Comparison of ENCODE assay signal across 10 cellular contexts in genomic region chr16:56851671-56852400, GRCh38. TPM values are rescaled to one million over a fixed set of nuclear protein-coding genes. Genes with fewer than 3 reads are reported as not detected.
DNase-seq lines count a peak whose midpoint lies in the region; ATAC-seq and TF ChIP-seq lines count a peak whose summit lies in the region.
"Had no signal": no experiment of that assay in that cellular context is flagged by ENCODE, and none has a peak within 500 bp of the region (broad histone marks: within the 10 kb centered on the region; RNA-seq: fewer than 3 reads in every experiment).

No MANE protein-coding gene starts in this region.

- TF ChIP-seq EP300 in Ishikawa (IDR thresholded peaks at IDR 0.05; ENCODE audit: borderline replicate concordance), result no peak

- DNase-seq in astrocyte of the cerebellum (ENCODE audit: low read depth) (no peak), NCI-H187 (lab: John Stamatoyannopoulos, UW) (no peak), prostate gland (ENCODE audit: low spot score) (no peak)
- no peak for DNase-seq in activated naive CD8-positive, alpha-beta T cell treated with anti-CD3 and anti-CD28 coated beads for 36 hours
- no peak for DNase-seq in stimulated activated naive CD8-positive, alpha-beta T cell treated with anti-CD3 and anti-CD28 coated beads, Interleukin-15, Interleukin-2, amounts not matched to agents 100 U/mL and 50 U/mL, for 24 hours
- DNase-seq: NCI-H1048 had no signal

- no peaks in the 10 kb centered on the region for H3K27me3 Mint-ChIP-seq in activated naive CD8-positive, alpha-beta T cell treated with anti-CD3 and anti-CD28 coated beads for 36 hours

- H3K9me3 Mint-ChIP-seq in activated naive CD8-positive, alpha-beta T cell treated with anti-CD3 and anti-CD28 coated beads for 36 hours, result peaks cover 9% of the 10 kb centered on the region

- no peak overlapping the region for H3K27ac Mint-ChIP-seq in activated naive CD8-positive, alpha-beta T cell treated with anti-CD3 and anti-CD28 coated beads for 36 hours

- H3K4me3 Mint-ChIP-seq in activated naive CD8-positive, alpha-beta T cell treated with anti-CD3 and anti-CD28 coated beads for 36 hours, result no peak overlapping the region

- H3K4me3 ChIP-seq in BLaER1 treated with 17β-estradiol and CSF1 and Interleukin-3, amounts not matched to agents 10 nM and 100 nM, result no peak overlapping the region
- no peak overlapping the region for H3K4me3 ChIP-seq in astrocyte of the cerebellum (ENCODE audit: low read depth, low read length)
- H3K4me3 ChIP-seq in liver (ENCODE audit: low read depth in 1 of 3, low read length in 3 of 3), result no peak overlapping the region
- H3K4me3 ChIP-seq in prostate gland, result no peak overlapping the region

- H3K36me3 ChIP-seq in BLaER1 treated with 17β-estradiol and CSF1 and Interleukin-3, amounts not matched to agents 10 nM and 100 nM, result peaks cover 0 to 8% (median 0%) of the 10 kb centered on the region in 11 experiments; a peak in 4 of 22 replicates
- H3K36me3 ChIP-seq in liver (ENCODE audit: control insufficient read depth in 4 of 4, insufficient read depth in 3 of 4, low read depth in 1 of 4, low read length in 3 of 4) (no peaks in the 10 kb centered on the region), prostate gland (no peaks in the 10 kb centered on the region)

- H3K4me1 Mint-ChIP-seq in activated naive CD8-positive, alpha-beta T cell treated with anti-CD3 and anti-CD28 coated beads for 36 hours, result peaks cover 22% of the 10 kb centered on the region

- H3K36me3 Mint-ChIP-seq in activated naive CD8-positive, alpha-beta T cell treated with anti-CD3 and anti-CD28 coated beads for 36 hours, result peaks cover 14% of the 10 kb centered on the region

- 74% methylated on average over 8 of the region's 8 CpGs for WGBS in liver
- 65% methylated on average over 8 of the region's 8 CpGs for WGBS in prostate gland

- no peak for TF ChIP-seq POLR2A in prostate gland (IDR thresholded peaks at IDR 0.05)

- TF ChIP-seq CTCF in astrocyte of the cerebellum (IDR thresholded peaks at IDR 0.05; ENCODE audit: low read depth, low read length, missing control alignments) (peak; percentile 80), liver (IDR thresholded peaks at IDR 0.05; ENCODE audit: low read depth, low read length, missing input control) (peak; percentile 23), prostate gland (IDR thresholded peaks at IDR 0.05) (peak in 1 of 4 experiments; percentile 4)

- H3K9ac ChIP-seq in BLaER1 treated with 17β-estradiol and CSF1 and Interleukin-3, amounts not matched to agents 10 nM and 100 nM, result no peak overlapping the region; a peak in 1 of 22 replicates
- H3K9ac ChIP-seq in liver (ENCODE audit: low read depth in 1 of 2, low read length in 2 of 2), result no peak overlapping the region

- peak overlapping the region in 4 of 11 experiments; percentile 1 to 44 (median 34); a peak in 6 of 22 replicates for H3K27ac ChIP-seq in BLaER1 treated with 17β-estradiol and CSF1 and Interleukin-3, amounts not matched to agents 10 nM and 100 nM
- H3K27ac ChIP-seq in liver (ENCODE audit: low read depth in 1 of 2, low read length in 2 of 2) (no peak overlapping the region), prostate gland (no peak overlapping the region)

- H3K9me3 ChIP-seq in BLaER1 treated with 17β-estradiol and CSF1 and Interleukin-3, amounts not matched to agents 10 nM and 100 nM (replicated peaks in 1 of 11), result peaks cover 6 to 14% (median 12%) of the 10 kb centered on the region in 11 experiments; a peak in 20 of 22 replicates
- no peaks in the 10 kb centered on the region for H3K9me3 ChIP-seq in liver (ENCODE audit: control insufficient read depth in 4 of 4, low read length in 3 of 4)
- H3K9me3 ChIP-seq in prostate gland, result no peaks in the 10 kb centered on the region

- no peaks in the 10 kb centered on the region for H4K20me1 ChIP-seq in BLaER1 treated with 17β-estradiol and CSF1 and Interleukin-3, amounts not matched to agents 10 nM and 100 nM

- H3K4me2 ChIP-seq in BLaER1 treated with 17β-estradiol and CSF1 and Interleukin-3, amounts not matched to agents 10 nM and 100 nM, result peak overlapping the region in 10 of 11 experiments; percentile 20 to 75 (median 60); a peak in 19 of 22 replicates

- ATAC-seq in stimulated activated naive CD8-positive, alpha-beta T cell treated with anti-CD3 and anti-CD28 coated beads, Interleukin-15, Interleukin-2, amounts not matched to agents 100 U/mL and 50 U/mL, for 24 hours, result no peak
- ATAC-seq: sciatic nerve had no signal

- H3K4me1 ChIP-seq in BLaER1 treated with 17β-estradiol and CSF1 and Interleukin-3, amounts not matched to agents 10 nM and 100 nM, result peaks cover 52 to 83% (median 74%) of the 10 kb centered on the region in 10 experiments
- H3K4me1 ChIP-seq in liver (ENCODE audit: control insufficient read depth in 4 of 4, insufficient read depth in 4 of 4, low read length in 3 of 4) (peaks cover 3 to 14% (median 5%) of the 10 kb centered on the region in 4 donors), prostate gland (replicated peaks) (no peaks in the 10 kb centered on the region)

- intact Hi-C loops in prostate gland (cut with DNase I), result no loop called here

- no peaks in the 10 kb centered on the region for H3K27me3 ChIP-seq in BLaER1 treated with 17β-estradiol and CSF1 and Interleukin-3, amounts not matched to agents 10 nM and 100 nM
- H3K27me3 ChIP-seq in liver (ENCODE audit: control insufficient read depth in 4 of 4, insufficient read depth in 4 of 4, low read length in 3 of 4) (no peaks in the 10 kb centered on the region), prostate gland (replicated peaks; ENCODE audit: insufficient read depth) (no peaks in the 10 kb centered on the region)

- 0 out of 2 replicates have a peak, but pooled peaks have one; percentile 20 for TF ChIP-seq RAD21 in Ishikawa (IDR thresholded peaks at IDR 0.05; ENCODE audit: low read depth)
- TF ChIP-seq RAD21 in liver (IDR thresholded peaks at IDR 0.05), result peak in 1 of 2 donors; percentile 37

- in situ Hi-C loops in astrocyte of the cerebellum (cut with HindIII; ENCODE audit: low sequenced_read_pairs), result no loop called here

TF ChIP-seq in Ishikawa, 13 proteins besides CTCF, POLR2A, EP300 and RAD21 (continues in another document):
- TF ChIP-seq ZBTB7A (IDR thresholded peaks at IDR 0.05; ENCODE audit: low read depth) (no peak), EGR1 (IDR thresholded peaks at IDR 0.05) (no peak), MAX (IDR thresholded peaks at IDR 0.05) (no peak), TCF12 (IDR thresholded peaks at IDR 0.05; ENCODE audit: low read depth) (no peak), CEBPB (IDR thresholded peaks at IDR 0.05) (no peak), TAF1 (IDR thresholded peaks at IDR 0.05; ENCODE audit: low read depth) (no peak), YY1 (IDR thresholded peaks at IDR 0.05; ENCODE audit: low read depth) (no peak), TEAD4 (IDR thresholded peaks at IDR 0.05) (no peak)

TF ChIP-seq in liver, 16 proteins besides CTCF, POLR2A, EP300 and RAD21 (continues in another document):
- TF ChIP-seq RXRA (IDR thresholded peaks at IDR 0.05) (no peak), SP1 (IDR thresholded peaks at IDR 0.05) (no peak), JUND (IDR thresholded peaks at IDR 0.05) (no peak), HNF4A (conservative IDR thresholded peaks at IDR 0.05) (no peak), FOXA1 (IDR thresholded peaks at IDR 0.05) (no peak), MAX (IDR thresholded peaks at IDR 0.05) (no peak), YY1 (IDR thresholded peaks at IDR 0.05) (no peak), GABPA (IDR thresholded peaks at IDR 0.05 in 1 of 2, conservative IDR thresholded peaks at IDR 0.05 in 1 of 2) (no peak), ZBTB33 (IDR thresholded peaks at IDR 0.05) (no peak), FOXA2 (IDR thresholded peaks at IDR 0.05) (no peak), ATF3 (IDR thresholded peaks at IDR 0.05) (no peak), EGR1 (IDR thresholded peaks at IDR 0.05; ENCODE audit: low read depth in 2 of 2) (no peak), TAF1 (conservative IDR thresholded peaks at IDR 0.05) (no peak), NR2F2 (IDR thresholded peaks at IDR 0.05) (no peak), HNF4G (IDR thresholded peaks at IDR 0.05) (no peak)

RNA-seq across cellular contexts. Expression of gene SLC12A3, which starts 13.2 kb away (rescaled TPM):
- total RNA-seq in liver (under 1 TPM in 1 of 2 donors, not detected in 1; 0.09 TPM), prostate gland (under 1 TPM in 1 of 2 donors, not detected in 1; 0.23 TPM)
- polyA plus RNA-seq in liver, result not detected
- under 1 TPM in 1 of 2 experiments, not detected in 1; 0.04 TPM for total RNA-seq in activated naive CD8-positive, alpha-beta T cell treated with anti-CD3 and anti-CD28 coated beads for 36 hours
- total RNA-seq: sciatic nerve had no signal
